8 cellular contexts compared by ENCODE assay signal in genomic region chr4:88158360-88159136, GRCh38. TPM values are rescaled to one million over a fixed set of nuclear protein-coding genes. Genes with fewer than 3 reads are reported as not detected.
DNase-seq lines count a peak whose midpoint lies in the region; ATAC-seq, FAIRE-seq and TF ChIP-seq lines count a peak whose summit lies in the region.

Gene ABCG2, minus strand, starts transcription at chr4:88158639. Its CDS starts 18,644 bp downstream, at chr4:88139995.

- no peaks in the 10 kb centered on the region for H3K79me2 ChIP-seq in keratinocyte (ENCODE audit: control insufficient read depth, insufficient read depth, low read length)

- DNase-seq in A673 (ENCODE audit: low spot score) (peak; percentile 37), T1000 (lab: John Stamatoyannopoulos, UW) (peak; percentile 31), bronchial epithelial cell (ENCODE audit: low read depth) (peak; percentile 60), keratinocyte (ENCODE audit: low read depth, low spot score) (no peak), NCI-H2171 treated with DMSO at 0.1 percent for 48 hours (lab: John Stamatoyannopoulos, UW) (no peak)
- peak; percentile 15 to 50 (median 40) for DNase-seq in stimulated activated CD4-positive, alpha-beta T cell treated with anti-CD3 and anti-CD28 coated beads, Interleukin-12 subunit alpha, Interleukin-12 subunit beta, amount 100 ng/mL, for 48 hours (ENCODE audit: low read depth in 2 of 3, low spot score in 1 of 3)

- H2AFZ ChIP-seq in keratinocyte (ENCODE audit: control insufficient read depth, low read length) = peak within 1 kb of the TSS; percentile 98

- peak within 1 kb of the TSS; percentile 92 for H3K4me2 ChIP-seq in keratinocyte (ENCODE audit: control insufficient read depth, extremely low read depth, insufficient read depth, low read depth, low read length)

- POLR2A ChIA-PET in A673 (lab: Charles Lee; ENCODE audit: low non-redundant PET) = no interaction called here

- H3K9me3 ChIP-seq in A673 (ENCODE audit: low read depth, low read length, poor library complexity, severe bottlenecking) (no peaks in the 10 kb centered on the region), keratinocyte (ENCODE audit: control insufficient read depth, low read depth, low read length) (no peaks in the 10 kb centered on the region)

- intact Hi-C loops in A673 (cut with micrococcal nuclease; ENCODE audit: unreplicated experiment) = no loop called here

- dilution Hi-C loops in keratinocyte (cut with MboI; ENCODE audit: extremely low pct_ligation_motif_present, low sequenced_read_pairs) = no loop called here

- H3K27me3 ChIP-seq in A673 (replicated peaks; ENCODE audit: insufficient read depth, low read depth, low read length, poor library complexity) (no peaks in the 10 kb centered on the region), bronchial epithelial cell (ENCODE audit: control insufficient read depth, insufficient read depth, low read length) (no peaks in the 10 kb centered on the region), keratinocyte (ENCODE audit: control insufficient read depth, extremely low read depth, insufficient read depth, low read length) (no peaks in the 10 kb centered on the region)

- H3K27ac ChIP-seq in A673 (ENCODE audit: low read depth, low read length, poor library complexity, severe bottlenecking) = no peak within 1 kb of the TSS
- H3K27ac ChIP-seq in keratinocyte (ENCODE audit: control insufficient read depth, insufficient read depth, low read length) = peak within 1 kb of the TSS; percentile 62

- CTCF ChIA-PET in A673 (lab: Charles Lee) = interaction anchor here (0.5 kb wide), 1 partner anchor 358 kb away, joined by 3 read pairs; no protein-coding TSS in a partner anchor

- FAIRE-seq in bronchial epithelial cell (lab: Jason Lieb, UNC) (no peak), keratinocyte (lab: Jason Lieb, UNC) (peak; percentile 44)

- TF ChIP-seq CTCF in A673 (conservative IDR thresholded peaks at IDR 0.05; ENCODE audit: low read depth, low read length) (no peak), bronchial epithelial cell (IDR thresholded peaks at IDR 0.05; ENCODE audit: insufficient read depth, low read length, severe bottlenecking) (no peak), keratinocyte (optimal IDR thresholded peaks at IDR 0.05 in 1 of 3, IDR thresholded peaks at IDR 0.05 in 1 of 3, conservative IDR thresholded peaks at IDR 0.05 in 1 of 3; ENCODE audit: extremely low read depth in 1 of 3, insufficient read depth in 2 of 3, low read length in 3 of 3) (no peak)

- H3K9ac ChIP-seq in keratinocyte (ENCODE audit: control insufficient read depth, extremely low read depth, insufficient read depth, low read length) = peak within 1 kb of the TSS; percentile 78

- H3K36me3 ChIP-seq in A673 (ENCODE audit: insufficient read depth, low read length, poor library complexity, severe bottlenecking) (no peaks in the 10 kb centered on the region), bronchial epithelial cell (ENCODE audit: control insufficient read depth, insufficient read depth, low read length) (no peaks in the 10 kb centered on the region), keratinocyte (ENCODE audit: control insufficient read depth in 2 of 2, extremely low read depth in 1 of 2, insufficient read depth in 2 of 2, low read length in 2 of 2) (no peaks in the 10 kb centered on the region)

- BruUV-seq in A673 (replicated peaks; lab: Mats Ljungman, UMichigan) = no TSS peak

- no peaks in the 10 kb centered on the region for H3K9me1 ChIP-seq in keratinocyte (ENCODE audit: control insufficient read depth, extremely low read depth, insufficient read depth, low read length)

- no peaks in the 10 kb centered on the region for H4K20me1 ChIP-seq in keratinocyte (ENCODE audit: control insufficient read depth, extremely low read depth, insufficient read depth, low read length)

- ATAC-seq in GM18511 (IDR thresholded peaks at IDR 0.05; ENCODE audit: unreplicated experiment) (peak; percentile 71), HG03135 (IDR thresholded peaks at IDR 0.05; ENCODE audit: unreplicated experiment) (peak; percentile 61)

- H3K4me3 ChIP-seq in A673 (ENCODE audit: low read depth, low read length, poor library complexity, severe bottlenecking) (peak within 1 kb of the TSS; percentile 46), bronchial epithelial cell (ENCODE audit: low read depth, low read length) (peak within 1 kb of the TSS; percentile 54), keratinocyte (ENCODE audit: control insufficient read depth in 2 of 3, extremely low read depth in 1 of 3, insufficient read depth in 2 of 3, low read depth in 1 of 3, low read length in 3 of 3) (peak within 1 kb of the TSS; percentile 53 to 83 (median 69))

- no peaks in the 10 kb centered on the region for H3K4me1 ChIP-seq in A673 (ENCODE audit: insufficient read depth, low read length, poor library complexity, severe bottlenecking)
- H3K4me1 ChIP-seq in keratinocyte (ENCODE audit: control insufficient read depth, extremely low read depth, insufficient read depth, low read length) = peaks cover 7% of the 10 kb centered on the region

RNA-seq across cellular contexts. Expression of gene ABCG2, which starts in this region (rescaled TPM):
- total RNA-seq in A673 (2021) (not detected in 2 replicates), bronchial epithelial cell (under 0.01 and 0.38 TPM in 2 replicates)
- 3.4 to 5.3 TPM (median 4.9 TPM) in 3 replicates for polyA plus RNA-seq in keratinocyte
- 0.91 TPM for polyA plus RNA-seq in keratinocyte (2011; ENCODE audit: low read depth)
- polyA plus RNA-seq in keratinocyte (2011; cell fraction: cytosol; rRNA removed) = 3.9 and 7.2 TPM in 2 replicates
- polyA plus RNA-seq in keratinocyte (2011; cell fraction: nucleus; rRNA removed) = 6.8 and 7.4 TPM in 2 replicates
- polyA plus RNA-seq in keratinocyte (2012; ENCODE audit: low replicate concordance) = 2.6 and 3.9 TPM in 2 replicates
- 2.3 to 5.6 TPM (median 4.3 TPM) in 3 replicates for polyA minus RNA-seq in keratinocyte
- polyA minus RNA-seq in keratinocyte (2011; cell fraction: cytosol; rRNA and poly(A)+ RNA removed) = 6.1 TPM
- 8.2 and 12.0 TPM in 2 replicates for polyA minus RNA-seq in keratinocyte (2011; cell fraction: nucleus; rRNA and poly(A)+ RNA removed)

Comparison
In these comparisons a context has a peak if more than half of its experiments do, and no peak if none do; other contexts are left out.
1. Peak in DNase-seq and H3K4me3 ChIP-seq in A673; RNA of the gene not detected or under 1 TPM.
2. Peak in DNase-seq and H3K4me3 ChIP-seq in bronchial epithelial cell; RNA of the gene not detected or under 1 TPM.
3. DNase-seq: peak in T1000 (single experiment) and stimulated activated CD4-positive, alpha-beta T cell treated with anti-CD3 and anti-CD28 coated beads, Interleukin-12 subunit alpha, Interleukin-12 subunit beta, amount 100 ng/mL, for 48 hours (3 of 3); none in keratinocyte (single experiment) and NCI-H2171 treated with DMSO at 0.1 percent for 48 hours (single experiment).
4. Peak in every context shown above with its lines, with median percentiles within 50 percentile points of each other: H3K4me3 ChIP-seq.